ENCODE assay signal across 8 cellular contexts in the genomic region with DNA sequence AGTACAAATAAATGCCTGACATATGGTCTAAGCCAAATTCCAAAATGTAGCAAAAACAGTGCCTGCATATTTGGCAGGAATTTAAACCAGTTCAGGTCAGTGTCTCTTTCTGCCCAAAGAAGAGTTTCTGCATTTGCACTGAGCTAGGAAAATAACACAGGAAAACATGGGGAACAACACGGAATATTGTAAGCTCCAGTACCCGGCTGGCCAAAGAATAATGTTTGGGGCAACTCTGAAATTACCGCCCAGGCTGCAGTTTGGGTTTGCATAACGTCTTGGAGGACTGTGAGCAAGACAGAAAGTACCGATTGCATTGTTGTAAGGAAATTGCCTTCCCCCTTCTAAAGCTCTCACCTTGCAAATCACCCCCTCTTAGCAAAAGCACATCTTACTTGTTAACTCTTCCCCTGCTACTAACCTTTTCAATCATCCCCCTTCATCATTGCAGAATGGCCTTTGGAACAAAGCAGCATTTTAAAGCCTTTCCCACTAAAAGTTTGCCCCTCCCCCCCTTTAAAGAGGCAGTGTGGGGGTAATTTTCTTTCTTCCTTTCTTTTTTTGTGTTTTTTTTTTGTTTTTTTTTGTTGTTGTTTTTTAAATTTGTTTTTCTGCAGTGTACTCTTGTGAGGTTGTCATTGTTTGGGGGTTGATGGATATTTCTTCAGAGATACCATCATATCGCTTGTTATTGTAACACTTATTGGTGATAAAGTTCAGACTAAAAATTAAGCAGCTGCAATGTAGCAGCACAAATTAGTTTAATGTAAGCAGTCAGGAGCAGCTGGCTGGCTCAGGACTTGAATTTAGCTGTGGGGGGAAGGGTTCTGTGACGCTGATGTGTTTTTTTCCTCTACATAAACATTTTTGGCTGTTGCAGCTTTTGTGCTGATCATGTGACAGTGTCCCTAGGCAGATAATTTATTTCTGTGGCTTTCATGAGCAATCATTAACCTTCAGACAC.
A peak's percentile ranks its signal among the peaks of the same experiment; 100 is the strongest.
DNase-seq lines count a peak whose midpoint lies in the region; ATAC-seq and TF ChIP-seq lines count a peak whose summit lies in the region.

No MANE protein-coding gene starts in this region.

- H3K79me2 ChIP-seq in SK-N-SH (ENCODE audit: insufficient read depth) = no peaks in the 10 kb centered on the region

- POLR2A ChIA-PET in SK-N-SH (lab: Yijun Ruan, JAX) = no interaction called here

- ATAC-seq in GM18870 (IDR thresholded peaks at IDR 0.05; ENCODE audit: unreplicated experiment) (peak; percentile 65), HG03378 (IDR thresholded peaks at IDR 0.05; ENCODE audit: unreplicated experiment) (peak; percentile 69), HG03521 (IDR thresholded peaks at IDR 0.05; ENCODE audit: unreplicated experiment) (no peak)
- no peak for ATAC-seq in stimulated activated naive CD8-positive, alpha-beta T cell treated with anti-CD3 and anti-CD28 coated beads, Interleukin-15, Interleukin-2, amounts not matched to agents 100 U/mL and 50 U/mL, for 24 hours

- peak overlapping the region; percentile 81; the same call in 1 of the 2 replicates for H2AFZ ChIP-seq in SK-N-SH (ENCODE audit: low read depth)

- DNase-seq in SK-N-SH (no peak), right atrium auricular region (ENCODE audit: low spot score) (no peak), RKO (ENCODE audit: low spot score) (no peak)
- no peak for DNase-seq in stimulated activated naive CD8-positive, alpha-beta T cell treated with anti-CD3 and anti-CD28 coated beads, Interleukin-15, Interleukin-2, amounts not matched to agents 100 U/mL and 50 U/mL, for 24 hours

- H3K36me3 ChIP-seq in SK-N-SH (replicated peaks in 1 of 2; ENCODE audit: control insufficient read depth in 1 of 2, insufficient read depth in 2 of 2, low read length in 1 of 2) (no peaks in the 10 kb centered on the region), right atrium auricular region (no peaks in the 10 kb centered on the region), stomach smooth muscle (ENCODE audit: control insufficient read depth in 2 of 2, insufficient read depth in 2 of 2, low read length in 2 of 2) (no peaks in the 10 kb centered on the region)

- H3K4me1 ChIP-seq in SK-N-SH (ENCODE audit: control insufficient read depth in 1 of 2, insufficient read depth in 2 of 2, low read depth in 1 of 2, low read length in 1 of 2) = peaks cover 3 to 13% of the 10 kb centered on the region in 2 experiments; a peak in 3 of 4 replicates
- peaks cover 0 to 25% of the 10 kb centered on the region in 2 donors for H3K4me1 ChIP-seq in right atrium auricular region
- H3K4me1 ChIP-seq in stomach smooth muscle (ENCODE audit: control insufficient read depth, insufficient read depth, low read length) = peaks cover 15% of the 10 kb centered on the region

- H3K4me3 ChIP-seq in SK-N-SH (ENCODE audit: low read depth in 2 of 2, low read length in 1 of 2) = no peak overlapping the region; a peak in 1 of 4 replicates
- peak overlapping the region in 1 of 2 donors; percentile 8 for H3K4me3 ChIP-seq in right atrium auricular region
- H3K4me3 ChIP-seq in stomach smooth muscle (ENCODE audit: low read length in 2 of 2) = peak overlapping the region; percentile 52 to 63

- H4K20me1 ChIP-seq in SK-N-SH (ENCODE audit: insufficient read depth) = no peaks in the 10 kb centered on the region

- H3K27me3 ChIP-seq in SK-N-SH (ENCODE audit: insufficient read depth) (no peaks in the 10 kb centered on the region), right atrium auricular region (no peaks in the 10 kb centered on the region), stomach smooth muscle (ENCODE audit: control insufficient read depth in 1 of 2, insufficient read depth in 2 of 2, low read length in 2 of 2) (no peaks in the 10 kb centered on the region)

- TF ChIP-seq CTCF in SK-N-SH (IDR thresholded peaks at IDR 0.05) = no peak
- no peak for TF ChIP-seq CTCF in right atrium auricular region (IDR thresholded peaks at IDR 0.05)

- no peak overlapping the region for H3K9ac ChIP-seq in SK-N-SH
- peak overlapping the region in 1 of 2 donors; percentile 24 for H3K9ac ChIP-seq in stomach smooth muscle (ENCODE audit: low read length in 2 of 2)

- WGBS in SK-N-SH (ENCODE audit: low lambda C conversion rate) = 37% methylated on average over 7 of the region's 7 CpGs

- H3K9me3 ChIP-seq in SK-N-SH (no peaks in the 10 kb centered on the region), right atrium auricular region (no peaks in the 10 kb centered on the region), stomach smooth muscle (ENCODE audit: control insufficient read depth in 2 of 2, low read length in 2 of 2) (no peaks in the 10 kb centered on the region)

- H3F3A ChIP-seq in SK-N-SH (replicated peaks; ENCODE audit: insufficient read depth) = no peaks in the 10 kb centered on the region

- H3K4me2 ChIP-seq in SK-N-SH = peak overlapping the region; percentile 48; the same call in 1 of the 2 replicates

- TF ChIP-seq RAD21 in SK-N-SH (IDR thresholded peaks at IDR 0.05; ENCODE audit: low read length) = no peak

- H3K27ac ChIP-seq in SK-N-SH (ENCODE audit: low read depth in 2 of 2, low read length in 1 of 2) (peak overlapping the region in 1 of 2 experiments; percentile 77; a peak in 2 of 4 replicates), right atrium auricular region (peak overlapping the region; percentile 7 to 53), stomach smooth muscle (ENCODE audit: low read length) (peak overlapping the region; percentile 66)

- CTCF ChIA-PET in SK-N-SH (lab: Yijun Ruan, JAX) = no interaction called here

- TF ChIP-seq EP300 in SK-N-SH (IDR thresholded peaks at IDR 0.05; ENCODE audit: borderline replicate concordance in 1 of 2, low read depth in 1 of 2, low read length in 1 of 2) = peak in 1 of 2 experiments; percentile 37; a peak in 2 of 4 replicates

- no peaks in the 10 kb centered on the region for H3K9me2 ChIP-seq in SK-N-SH

TF ChIP-seq in SK-N-SH, 30 proteins besides CTCF, POLR2A, EP300 and RAD21:
- TF ChIP-seq MEF2A (IDR thresholded peaks at IDR 0.05; ENCODE audit: borderline replicate concordance, low read depth) = no peak
- TF ChIP-seq SIN3A (IDR thresholded peaks at IDR 0.05; ENCODE audit: borderline replicate concordance, low read depth, low read length) = no peak
TF ChIP-seq in SK-N-SH: peak in this region for 0.

Comparison
In these comparisons a context has a peak if more than half of its experiments do, and no peak if none do; other contexts are left out.
1. ATAC-seq: peak in GM18870 (single experiment) and HG03378 (single experiment); none in HG03521 (single experiment) and stimulated activated naive CD8-positive, alpha-beta T cell treated with anti-CD3 and anti-CD28 coated beads, Interleukin-15, Interleukin-2, amounts not matched to agents 100 U/mL and 50 U/mL, for 24 hours (single experiment).
2. H3K4me3 ChIP-seq: peak in stomach smooth muscle (2 of 2); none in SK-N-SH (0 of 2).